In genomic region chr7:150754950-150755349, GRCh38 we compare ENCODE assay signal across 15 cellular contexts. TPM values are rescaled to one million over a fixed set of nuclear protein-coding genes. Genes with fewer than 3 reads are reported as not detected.
DNase-seq lines count a peak whose midpoint lies in the region; ATAC-seq and TF ChIP-seq lines count a peak whose summit lies in the region.
"Had no signal": no experiment of that assay in that cellular context is flagged by ENCODE, and none has a peak within 500 bp of the region (broad histone marks: within the 10 kb centered on the region; RNA-seq: fewer than 3 reads in every experiment).

No MANE protein-coding gene starts in this region.

- H3K9ac ChIP-seq in BLaER1 (no peak overlapping the region), mucosa of rectum (ENCODE audit: low read depth in 1 of 2, low read length in 2 of 2) (no peak overlapping the region)

- H3K4me3 Mint-ChIP-seq in CD8-positive, alpha-beta T cell: peak overlapping the region; percentile 76
- H3K4me3 Mint-ChIP-seq in activated CD8-positive, alpha-beta T cell treated with anti-CD3 and anti-CD28 coated beads for 36 hours: peak overlapping the region; percentile 66
- H3K4me3 Mint-ChIP-seq: HFFc6 had no signal

- H3K4me1 ChIP-seq in BLaER1 (peaks cover 28% of the 10 kb centered on the region), mucosa of rectum (ENCODE audit: control insufficient read depth in 2 of 2, insufficient read depth in 2 of 2, low read length in 2 of 2) (peaks cover 2 to 3% of the 10 kb centered on the region in 2 donors), tibial nerve (peaks cover 0 to 3% (median 0%) of the 10 kb centered on the region in 4 donors)
- H3K4me1 ChIP-seq in CD8-positive, alpha-beta T cell (ENCODE audit: insufficient read depth, low read length): peaks cover 66% of the 10 kb centered on the region
- H3K4me1 ChIP-seq: BE2C, foreskin keratinocyte had no signal

- no peak overlapping the region for H3K4me3 ChIP-seq in BLaER1
- H3K4me3 ChIP-seq in CD8-positive, alpha-beta T cell (ENCODE audit: low read depth, low read length): peak overlapping the region; percentile 1
- H3K4me3 ChIP-seq in mucosa of rectum (ENCODE audit: low read length in 2 of 2): no peak overlapping the region
- no peak overlapping the region for H3K4me3 ChIP-seq in tibial nerve
- H3K4me3 ChIP-seq: SK-N-MC had no signal

- H3K27me3 ChIP-seq in BLaER1 (no peaks in the 10 kb centered on the region), mucosa of rectum (ENCODE audit: control insufficient read depth in 2 of 2, insufficient read depth in 2 of 2, low read length in 2 of 2) (no peaks in the 10 kb centered on the region), tibial nerve (no peaks in the 10 kb centered on the region)
- no peaks in the 10 kb centered on the region for H3K27me3 ChIP-seq in CD8-positive, alpha-beta T cell (ENCODE audit: insufficient read depth, low read length)
- H3K27me3 ChIP-seq: foreskin keratinocyte had no signal

- no peak for TF ChIP-seq POLR2A in tibial nerve (IDR thresholded peaks at IDR 0.05)

- no peak for TF ChIP-seq EP300 in tibial nerve (IDR thresholded peaks at IDR 0.05)

- no peak for TF ChIP-seq CTCF in CD8-positive, alpha-beta T cell (IDR thresholded peaks at IDR 0.05)
- no peak for TF ChIP-seq CTCF in activated CD8-positive, alpha-beta T cell treated with anti-CD3 and anti-CD28 coated beads for 36 hours (IDR thresholded peaks at IDR 0.05)
- TF ChIP-seq CTCF in tibial nerve (IDR thresholded peaks at IDR 0.05): no peak

- H3K27ac Mint-ChIP-seq in CD8-positive, alpha-beta T cell: peak overlapping the region; percentile 97
- H3K27ac Mint-ChIP-seq in activated CD8-positive, alpha-beta T cell treated with anti-CD3 and anti-CD28 coated beads for 36 hours: peak overlapping the region; percentile 96
- H3K27ac Mint-ChIP-seq: HFFc6 had no signal

- H3K27ac ChIP-seq in BLaER1 (no peak overlapping the region), mucosa of rectum (ENCODE audit: low read depth in 2 of 2, low read length in 2 of 2) (peak overlapping the region; percentile 32 to 33), tibial nerve (no peak overlapping the region)
- peak overlapping the region; percentile 24 for H3K27ac ChIP-seq in CD8-positive, alpha-beta T cell (ENCODE audit: low read depth, low read length)
- H3K27ac ChIP-seq: foreskin keratinocyte, SK-N-MC had no signal

- peaks cover 62% of the 10 kb centered on the region for H3K4me1 Mint-ChIP-seq in CD8-positive, alpha-beta T cell (ENCODE audit: low read depth)
- H3K4me1 Mint-ChIP-seq in activated CD8-positive, alpha-beta T cell treated with anti-CD3 and anti-CD28 coated beads for 36 hours (ENCODE audit: low read depth): peaks cover 68% of the 10 kb centered on the region

- peak in 1 of 7 experiments; percentile 13 for DNase-seq in CD8-positive, alpha-beta T cell
- peak; percentile 38 for DNase-seq in activated CD8-positive, alpha-beta T cell treated with anti-CD3 and anti-CD28 coated beads for 36 hours
- no peak for DNase-seq in tibial nerve (ENCODE audit: low spot score in 2 of 2)
- DNase-seq in NCI-H2171 treated with DMSO at 0.1 percent for 48 hours (lab: John Stamatoyannopoulos, UW): no peak
- no peak for DNase-seq in stimulated activated CD4-positive, alpha-beta T cell treated with anti-CD3 and anti-CD28 coated beads, Interleukin-2, amount 100 ng/mL, for 48 hours
- DNase-seq: BE2C, foreskin keratinocyte, mesendoderm, NCI-H2171 had no signal

- intact Hi-C loops in CD8-positive, alpha-beta T cell (cut with DNase I, micrococcal nuclease): loop anchor here (1.0 to 10.0 kb wide), 13 partner anchors 15 to 470 kb away; partner anchors contain the start of genes GIMAP1 (in 1 of the 2), GIMAP2 (in 1 of the 2), GIMAP6 (in 1 of the 2) and GIMAP7 (in 1 of the 2)
- intact Hi-C loops in activated CD8-positive, alpha-beta T cell treated with anti-CD3 and anti-CD28 coated beads for 36 hours (cut with micrococcal nuclease): loop anchor here (1.0 to 10.0 kb wide), 8 partner anchors 16 to 400 kb away; partner anchors contain the start of genes GIMAP1, GIMAP4, GIMAP6 and GIMAP7

- no peaks in the 10 kb centered on the region for H3K27me3 Mint-ChIP-seq in CD8-positive, alpha-beta T cell (ENCODE audit: low read depth)
- no peaks in the 10 kb centered on the region for H3K27me3 Mint-ChIP-seq in activated CD8-positive, alpha-beta T cell treated with anti-CD3 and anti-CD28 coated beads for 36 hours

- CTCF ChIA-PET in CD8-positive, alpha-beta T cell (lab: Charles Lee): interaction anchor here (0.6 to 4.0 kb wide), 19 partner anchors 9 to 397 kb away, joined by 3 to 86 read pairs (median 8); partner anchors contain the start of genes GIMAP1, GIMAP2, GIMAP4 and GIMAP6
- CTCF ChIA-PET in activated CD8-positive, alpha-beta T cell treated with anti-CD3 and anti-CD28 coated beads for 36 hours (lab: Charles Lee): interaction anchor here (0.6 to 6.4 kb wide), 15 partner anchors 9 to 314 kb away, joined by 3 to 93 read pairs (median 5); partner anchors contain the start of genes GIMAP1, GIMAP4, GIMAP6 and GIMAP8

- no peaks in the 10 kb centered on the region for H4K20me1 ChIP-seq in BLaER1

- H3K36me3 ChIP-seq in BLaER1: no peaks in the 10 kb centered on the region
- no peaks in the 10 kb centered on the region for H3K36me3 ChIP-seq in CD8-positive, alpha-beta T cell (ENCODE audit: insufficient read depth, low read length)
- no peaks in the 10 kb centered on the region for H3K36me3 ChIP-seq in mucosa of rectum (ENCODE audit: control insufficient read depth in 2 of 2, insufficient read depth in 2 of 2, low read length in 2 of 2)
- H3K36me3 ChIP-seq in tibial nerve: no peaks in the 10 kb centered on the region
- H3K36me3 ChIP-seq: BE2C had no signal

- peak overlapping the region; percentile 79 for H3K4me2 ChIP-seq in BLaER1

- peaks cover 2% of the 10 kb centered on the region for H3K36me3 Mint-ChIP-seq in CD8-positive, alpha-beta T cell
- H3K36me3 Mint-ChIP-seq in activated CD8-positive, alpha-beta T cell treated with anti-CD3 and anti-CD28 coated beads for 36 hours (ENCODE audit: low read depth): peaks cover 4% of the 10 kb centered on the region

- POLR2A ChIA-PET in CD8-positive, alpha-beta T cell (lab: Charles Lee): interaction anchor here (0.6 to 3.8 kb wide), 37 partner anchors 11 to 397 kb away, joined by 3 to 62 read pairs (median 4); partner anchors contain the start of genes GIMAP1, GIMAP4, GIMAP5 and GIMAP6
- POLR2A ChIA-PET in activated CD8-positive, alpha-beta T cell treated with anti-CD3 and anti-CD28 coated beads for 36 hours (lab: Charles Lee): interaction anchor here (1.1 to 3.3 kb wide), 12 partner anchors 14 to 306 kb away, joined by 3 to 19 read pairs (median 4); partner anchors contain the start of genes GIMAP4, GIMAP5 and GIMAP6

- peak; percentile 30 for ATAC-seq in CD8-positive, alpha-beta T cell
- ATAC-seq in activated CD8-positive, alpha-beta T cell treated with anti-CD3 and anti-CD28 coated beads for 36 hours: peak; percentile 47
- ATAC-seq in HG02973 (IDR thresholded peaks at IDR 0.05; ENCODE audit: unreplicated experiment): no peak

- H3K9me3 Mint-ChIP-seq in CD8-positive, alpha-beta T cell: no peaks in the 10 kb centered on the region
- H3K9me3 Mint-ChIP-seq in activated CD8-positive, alpha-beta T cell treated with anti-CD3 and anti-CD28 coated beads for 36 hours: peaks cover 6% of the 10 kb centered on the region

- no peaks in the 10 kb centered on the region for H3K9me3 ChIP-seq in BLaER1
- no peaks in the 10 kb centered on the region for H3K9me3 ChIP-seq in CD8-positive, alpha-beta T cell (ENCODE audit: low read length)
- H3K9me3 ChIP-seq in mucosa of rectum (ENCODE audit: control insufficient read depth in 2 of 2, low read length in 2 of 2): no peaks in the 10 kb centered on the region
- H3K9me3 ChIP-seq in tibial nerve: no peaks in the 10 kb centered on the region
- H3K9me3 ChIP-seq: BE2C had no signal

RNA-seq across cellular contexts. Expression of gene GIMAP5, which starts 17.7 kb away (rescaled TPM):
- total RNA-seq in CD8-positive, alpha-beta T cell: 10 to 100 TPM; 23.5 to 24.1 TPM
- 10 to 100 TPM; 37.6 to 40.7 TPM for total RNA-seq in activated CD8-positive, alpha-beta T cell treated with anti-CD3 and anti-CD28 coated beads for 36 hours
- total RNA-seq in tibial nerve: 10 to 100 TPM; 22.0 to 36.7 (median 33.4) TPM
- total RNA-seq: bronchial epithelial cell, foreskin keratinocyte, HFFc6 had no signal

RNA-seq across cellular contexts. Expression of gene GIMAP1, which starts 38.5 kb away (rescaled TPM):
- total RNA-seq in CD8-positive, alpha-beta T cell: 1 to 10 TPM; 6.1 to 6.2 TPM
- 1 to 10 TPM; 8.7 to 9.3 TPM for total RNA-seq in activated CD8-positive, alpha-beta T cell treated with anti-CD3 and anti-CD28 coated beads for 36 hours
- 10 to 100 TPM in 1 of 4 donors, 1 to 10 TPM in 3; 4.0 to 10.4 (median 8.4) TPM for total RNA-seq in tibial nerve
- total RNA-seq: bronchial epithelial cell, foreskin keratinocyte, HFFc6 had no signal

RNA-seq across cellular contexts. Expression of gene TMEM176B, which starts 45.2 kb away (rescaled TPM):
- total RNA-seq in CD8-positive, alpha-beta T cell: not detected
- not detected for total RNA-seq in activated CD8-positive, alpha-beta T cell treated with anti-CD3 and anti-CD28 coated beads for 36 hours
- 10 to 100 TPM; 33.9 to 83.1 (median 63.2) TPM for total RNA-seq in tibial nerve
- total RNA-seq: bronchial epithelial cell, foreskin keratinocyte, HFFc6 had no signal

RNA-seq across cellular contexts. Expression of gene TMEM176A, which starts 45.6 kb away (rescaled TPM):
- under 1 TPM in 1 of 2 experiments, not detected in 1; 0.35 TPM for total RNA-seq in CD8-positive, alpha-beta T cell
- total RNA-seq in activated CD8-positive, alpha-beta T cell treated with anti-CD3 and anti-CD28 coated beads for 36 hours: not detected
- 10 to 100 TPM; 21.8 to 62.4 (median 36.1) TPM for total RNA-seq in tibial nerve
- total RNA-seq: foreskin keratinocyte, HFFc6 had no signal

Comparison
In these comparisons a context has a peak if more than half of its experiments do, and no peak if none do; other contexts are left out.
1. H3K27ac ChIP-seq: peak in CD8-positive, alpha-beta T cell (single experiment) and mucosa of rectum (2 of 2); none in BLaER1 (single experiment) and tibial nerve (0 of 4).
2. RNA of gene TMEM176B, which starts 45.2 kb away (total RNA-seq): 33.9 to 83.1 TPM in tibial nerve; not detected in CD8-positive, alpha-beta T cell and not detected in activated CD8-positive, alpha-beta T cell treated with anti-CD3 and anti-CD28 coated beads for 36 hours; every median in the first group is over 10 times any median in the second.